ENCODE assay signal across 12 cellular contexts in the genomic region with DNA sequence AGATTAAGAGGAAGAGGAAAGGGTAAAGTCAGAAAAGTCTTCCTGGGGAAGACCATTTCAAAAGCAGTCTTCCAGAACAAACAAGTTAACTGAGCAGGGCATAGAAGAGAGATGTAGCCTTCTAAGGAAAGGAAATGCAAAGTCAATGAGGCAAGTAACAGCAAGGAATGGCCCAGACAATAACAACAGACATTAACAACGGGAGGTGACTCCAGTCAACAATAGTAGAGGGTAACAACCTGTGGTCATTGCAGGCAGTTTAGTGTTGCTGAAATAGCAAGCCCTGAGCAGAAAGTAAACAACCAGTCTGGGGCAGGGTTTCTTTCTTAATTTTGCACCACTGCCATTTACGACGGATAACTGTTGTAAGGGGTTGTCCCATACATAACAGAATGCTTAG. TPM values are rescaled to one million over a fixed set of nuclear protein-coding genes. Genes with fewer than 3 reads are reported as not detected.
A peak's percentile ranks its signal among the peaks of the same experiment; 100 is the strongest.
DNase-seq lines count a peak whose midpoint lies in the region; ATAC-seq, FAIRE-seq and TF ChIP-seq lines count a peak whose summit lies in the region.
"Had no signal": no experiment of that assay in that cellular context is flagged by ENCODE, and none has a peak within 500 bp of the region (broad histone marks: within the 10 kb centered on the region; RNA-seq: fewer than 3 reads in every experiment).

No MANE protein-coding gene starts in this region.

- CTCF ChIA-PET in CD4-positive, alpha-beta memory T cell (lab: Charles Lee; ENCODE audit: partially characterized antibody) = no interaction called here

- H3K4me1 ChIP-seq in CD4-positive, alpha-beta memory T cell (ENCODE audit: insufficient read depth, low read length) = peaks cover 34% of the 10 kb centered on the region
- H3K4me1 ChIP-seq in HUES64 (ENCODE audit: insufficient read depth, low read length) (peaks cover 22% of the 10 kb centered on the region), astrocyte (ENCODE audit: insufficient read depth, low read length) (peaks cover 7% of the 10 kb centered on the region)

- no peaks in the 10 kb centered on the region for H3K27me3 ChIP-seq in CD4-positive, alpha-beta memory T cell (ENCODE audit: insufficient read depth, low read length)
- H3K27me3 ChIP-seq in HUES64 (ENCODE audit: insufficient read depth, low read length) (no peaks in the 10 kb centered on the region), astrocyte (ENCODE audit: insufficient read depth, low read length) (no peaks in the 10 kb centered on the region)

- DNase-seq in CD4-positive, alpha-beta memory T cell = no peak
- DNase-seq in astrocyte (ENCODE audit: low read depth) (no peak), memory B cell (ENCODE audit: low spot score in 2 of 2) (no peak), NCI-H1417 (lab: John Stamatoyannopoulos, UW) (no peak)
- DNase-seq: aorta; DMS153; stimulated activated CD4-positive, alpha-beta T cell treated with anti-CD3 and anti-CD28 coated beads, Interleukin-4, amount 100 ng/mL, for 24 hours had no signal

- H3K9me3 Mint-ChIP-seq in CD4-positive, alpha-beta memory T cell = no peaks in the 10 kb centered on the region
- H3K9me3 Mint-ChIP-seq in astrocyte (ENCODE audit: unreplicated experiment) (no peaks in the 10 kb centered on the region), memory B cell (no peaks in the 10 kb centered on the region)

- H3K4me3 Mint-ChIP-seq in CD4-positive, alpha-beta memory T cell = peak overlapping the region; percentile 50 to 100 (median 85)
- H3K4me3 Mint-ChIP-seq in astrocyte (ENCODE audit: unreplicated experiment) (peak overlapping the region; percentile 94), memory B cell (peak overlapping the region; percentile 44)

- peaks cover 69% of the 10 kb centered on the region for H3K79me2 ChIP-seq in astrocyte (ENCODE audit: insufficient read depth, low read length)

- peak overlapping the region; percentile 94 for H3K9ac ChIP-seq in HUES64 (ENCODE audit: low read depth, low read length)
- no peak overlapping the region for H3K9ac ChIP-seq in astrocyte (ENCODE audit: low read length)

- peaks cover 22 to 51% (median 36%) of the 10 kb centered on the region in 4 donors for H3K4me1 Mint-ChIP-seq in CD4-positive, alpha-beta memory T cell
- H3K4me1 Mint-ChIP-seq in astrocyte (ENCODE audit: low read depth, unreplicated experiment) (peaks cover 2% of the 10 kb centered on the region), memory B cell (peaks cover 22% of the 10 kb centered on the region)

- H3K4me2 ChIP-seq in astrocyte (ENCODE audit: low read length) = peak overlapping the region; percentile 93

- no peaks in the 10 kb centered on the region for H3K9me3 ChIP-seq in CD4-positive, alpha-beta memory T cell (ENCODE audit: control insufficient read depth in 1 of 2, low read length in 2 of 2)
- no peaks in the 10 kb centered on the region for H3K9me3 ChIP-seq in HUES64 (ENCODE audit: insufficient read depth, low read depth, low read length)
- no peaks in the 10 kb centered on the region for H3K9me3 ChIP-seq in astrocyte (ENCODE audit: insufficient read depth, low read depth, low read length)

- peak overlapping the region in 5 of 7 donors; percentile 43 to 77 (median 62) for H3K27ac Mint-ChIP-seq in CD4-positive, alpha-beta memory T cell
- no peak overlapping the region for H3K27ac Mint-ChIP-seq in astrocyte (ENCODE audit: unreplicated experiment)
- peak overlapping the region; percentile 12 for H3K27ac Mint-ChIP-seq in memory B cell

- H3K4me3 ChIP-seq in CD4-positive, alpha-beta memory T cell (ENCODE audit: low read length in 2 of 2) = peak overlapping the region in 1 of 2 donors; percentile 97
- H3K4me3 ChIP-seq in HUES64 (ENCODE audit: low read length) (peak overlapping the region; percentile 96), astrocyte (ENCODE audit: insufficient read depth, low read depth, low read length) (no peak overlapping the region)

- POLR2A ChIA-PET in CD4-positive, alpha-beta memory T cell (lab: Charles Lee; ENCODE audit: partially characterized antibody) = interaction anchor here (0.6 kb wide), 1 partner anchor 105 kb away, joined by 4 read pairs; no protein-coding TSS in a partner anchor

- no peak overlapping the region for H2AFZ ChIP-seq in astrocyte (ENCODE audit: low read depth, low read length)

- FAIRE-seq in astrocyte (lab: Jason Lieb, UNC) = no peak
- FAIRE-seq: H54 had no signal

- intact Hi-C loops in CD4-positive, alpha-beta memory T cell (cut with micrococcal nuclease) = no loop called here

- no peak overlapping the region for H3K27ac ChIP-seq in CD4-positive, alpha-beta memory T cell (ENCODE audit: low read depth, low read length)
- H3K27ac ChIP-seq in HUES64 (ENCODE audit: low read depth, low read length) (peak overlapping the region; percentile 90), astrocyte (ENCODE audit: low read depth, low read length) (no peak overlapping the region)

- H3K36me3 ChIP-seq in CD4-positive, alpha-beta memory T cell (ENCODE audit: insufficient read depth, low read length) = no peaks in the 10 kb centered on the region
- no peaks in the 10 kb centered on the region for H3K36me3 ChIP-seq in HUES64 (ENCODE audit: insufficient read depth, low read length)
- H3K36me3 ChIP-seq in astrocyte (ENCODE audit: insufficient read depth, low read length) = no peaks in the 10 kb centered on the region

- peaks cover 41% of the 10 kb centered on the region for H4K20me1 ChIP-seq in astrocyte (ENCODE audit: insufficient read depth, low read length)

- ATAC-seq in memory B cell (ENCODE audit: low read depth) (no peak), HG02852 (IDR thresholded peaks at IDR 0.05; ENCODE audit: unreplicated experiment) (no peak), GM18511 (IDR thresholded peaks at IDR 0.05; ENCODE audit: unreplicated experiment) (no peak), GM21526 (IDR thresholded peaks at IDR 0.05; ENCODE audit: low FRiP score, unreplicated experiment) (no peak)

- H3K27me3 Mint-ChIP-seq in CD4-positive, alpha-beta memory T cell = no peaks in the 10 kb centered on the region
- no peaks in the 10 kb centered on the region for H3K27me3 Mint-ChIP-seq in astrocyte (ENCODE audit: low read depth, unreplicated experiment)
- no peaks in the 10 kb centered on the region for H3K27me3 Mint-ChIP-seq in memory B cell

- WGBS in HUES64 = 2% methylated on average over 3 of the region's 3 CpGs

- no peak for TF ChIP-seq CTCF in astrocyte (IDR thresholded peaks at IDR 0.05; ENCODE audit: insufficient read depth, low read depth, low read length)

- peaks cover 0 to 20% of the 10 kb centered on the region in 2 donors for H3K36me3 Mint-ChIP-seq in CD4-positive, alpha-beta memory T cell
- no peaks in the 10 kb centered on the region for H3K36me3 Mint-ChIP-seq in astrocyte (ENCODE audit: low read depth, unreplicated experiment)
- no peaks in the 10 kb centered on the region for H3K36me3 Mint-ChIP-seq in memory B cell

RNA-seq across cellular contexts. Expression of gene MDN1, which starts 2.1 kb away (rescaled TPM):
- 10 to 100 TPM; 62.0 to 72.2 TPM for total RNA-seq in CD4-positive, alpha-beta memory T cell
- 10 to 100 TPM in 1 of 2 donors, 1 to 10 TPM in 1; 4.1 to 10.1 TPM for polyA plus RNA-seq in CD4-positive, alpha-beta memory T cell
- 45.7 TPM for polyA plus RNA-seq in HUES64 (2013, experiment 1 of 2)
- 44.1 TPM for polyA plus RNA-seq in HUES64 (2013, experiment 2 of 2)
- 34.8 and 35.7 TPM in 2 replicates for total RNA-seq in astrocyte

RNA-seq across cellular contexts. Expression of gene CASP8AP2, which starts 12.2 kb away (rescaled TPM):
- total RNA-seq in CD4-positive, alpha-beta memory T cell = 10 to 100 TPM; 59.4 to 61.7 TPM
- 10 to 100 TPM; 33.9 to 60.7 TPM for polyA plus RNA-seq in CD4-positive, alpha-beta memory T cell
- polyA plus RNA-seq in HUES64 (2013, experiment 1 of 2) = 18.8 TPM
- 19.8 TPM for polyA plus RNA-seq in HUES64 (2013, experiment 2 of 2)
- 12.1 and 12.6 TPM in 2 replicates for total RNA-seq in astrocyte

Comparison
In these comparisons a context has a peak if more than half of its experiments do, and no peak if none do; other contexts are left out.
1. H3K4me3 Mint-ChIP-seq: peak in every context shown above with its lines; median percentile 94 in astrocyte; 85 in CD4-positive, alpha-beta memory T cell; 44 in memory B cell.